Comparison of ENCODE assay signal across 9 cellular contexts in genomic region chr3:16480861-16481569, GRCh38. TPM values are rescaled to one million over a fixed set of nuclear protein-coding genes. Genes with fewer than 3 reads are reported as not detected.
A peak's percentile ranks its signal among the peaks of the same experiment; 100 is the strongest.
DNase-seq lines count a peak whose midpoint lies in the region; ATAC-seq, FAIRE-seq and TF ChIP-seq lines count a peak whose summit lies in the region.
"Had no signal": no experiment of that assay in that cellular context is flagged by ENCODE, and none has a peak within 500 bp of the region (broad histone marks: within the 10 kb centered on the region; RNA-seq: fewer than 3 reads in every experiment).

No MANE protein-coding gene starts in this region.

- H3K36me3 Mint-ChIP-seq in naive thymus-derived CD8-positive, alpha-beta T cell = peaks cover 4 to 23% (median 19%) of the 10 kb centered on the region in 3 donors

- H3K27me3 Mint-ChIP-seq in naive thymus-derived CD8-positive, alpha-beta T cell = no peaks in the 10 kb centered on the region

- H3K4me1 ChIP-seq in adipocyte (ENCODE audit: control insufficient read depth, insufficient read depth, low read length) = peaks cover 85% of the 10 kb centered on the region

- H3K9me3 Mint-ChIP-seq in naive thymus-derived CD8-positive, alpha-beta T cell = no peaks in the 10 kb centered on the region

- H3K9me3 ChIP-seq in adipocyte (ENCODE audit: control insufficient read depth, low read length) = no peaks in the 10 kb centered on the region

- peak; percentile 51 for ATAC-seq in HG03354 (IDR thresholded peaks at IDR 0.05; ENCODE audit: poor library complexity, severe bottlenecking, unreplicated experiment)
- peak; percentile 56 to 58 for ATAC-seq in naive thymus-derived CD8-positive, alpha-beta T cell
- ATAC-seq: HCT116 had no signal

- H3K9ac ChIP-seq in adipocyte (ENCODE audit: low read length) = no peak overlapping the region

- FAIRE-seq in GM12892 (lab: Jason Lieb, UNC) = peak; percentile 65

- POLR2A ChIA-PET in naive thymus-derived CD8-positive, alpha-beta T cell (lab: Charles Lee) = interaction anchor here (0.6 to 4.7 kb wide), 5 partner anchors 12 to 179 kb away, joined by 3 to 42 read pairs (median 13); partner anchors contain the start of gene RFTN1

- peak overlapping the region; percentile 49 to 95 (median 90) for H3K27ac Mint-ChIP-seq in naive thymus-derived CD8-positive, alpha-beta T cell

- H3K4me1 Mint-ChIP-seq in naive thymus-derived CD8-positive, alpha-beta T cell = peaks cover 34 to 97% (median 78%) of the 10 kb centered on the region in 4 donors

- TF ChIP-seq POLR2A in GM12892 (IDR thresholded peaks at IDR 0.05; ENCODE audit: low read depth, low read length) = no peak

- H3K36me3 ChIP-seq in adipocyte (ENCODE audit: control insufficient read depth, insufficient read depth, low read length, severe bottlenecking) = peaks cover 15% of the 10 kb centered on the region

- no peak overlapping the region for H3K4me3 ChIP-seq in adipocyte (ENCODE audit: low read length)

- H3K27me3 ChIP-seq in adipocyte (replicated peaks; ENCODE audit: control insufficient read depth, insufficient read depth, low read length) = no peaks in the 10 kb centered on the region

- DNase-seq in GM12892 (ENCODE audit: insufficient read length) (no peak), adipocyte (ENCODE audit: low read depth) (peak; percentile 55), GOT3 (lab: John Stamatoyannopoulos, UW) (no peak), iPS-NIHi7 (ENCODE audit: extremely low spot score) (no peak)
- peak in 3 of 10 donors; percentile 13 to 66 (median 51) for DNase-seq in naive thymus-derived CD8-positive, alpha-beta T cell
- DNase-seq in stimulated activated CD4-positive, alpha-beta T cell treated with anti-CD3 and anti-CD28 coated beads, Interleukin-4, amount 100 ng/mL, for 24 hours = no peak
- no peak for DNase-seq in NK-92 treated with Interleukin-12 subunit alpha and Interleukin-12 subunit beta, amount 100 ng/mL, for 24 hours (lab: John Stamatoyannopoulos, UW)

- H3K4me3 Mint-ChIP-seq in naive thymus-derived CD8-positive, alpha-beta T cell = peak overlapping the region; percentile 47 to 81 (median 69)

RNA-seq across cellular contexts. Expression of gene RFTN1, which starts 32.5 kb away (rescaled TPM):
- polyA plus RNA-seq in GM12892 (2012; ENCODE audit: missing spikeins) = 163 TPM
- 10 to 100 TPM; 61.4 to 61.8 TPM for total RNA-seq in naive thymus-derived CD8-positive, alpha-beta T cell
- 10 to 100 TPM; 35.3 to 44.2 (median 36.8) TPM for polyA plus RNA-seq in naive thymus-derived CD8-positive, alpha-beta T cell
